In the genomic region with DNA sequence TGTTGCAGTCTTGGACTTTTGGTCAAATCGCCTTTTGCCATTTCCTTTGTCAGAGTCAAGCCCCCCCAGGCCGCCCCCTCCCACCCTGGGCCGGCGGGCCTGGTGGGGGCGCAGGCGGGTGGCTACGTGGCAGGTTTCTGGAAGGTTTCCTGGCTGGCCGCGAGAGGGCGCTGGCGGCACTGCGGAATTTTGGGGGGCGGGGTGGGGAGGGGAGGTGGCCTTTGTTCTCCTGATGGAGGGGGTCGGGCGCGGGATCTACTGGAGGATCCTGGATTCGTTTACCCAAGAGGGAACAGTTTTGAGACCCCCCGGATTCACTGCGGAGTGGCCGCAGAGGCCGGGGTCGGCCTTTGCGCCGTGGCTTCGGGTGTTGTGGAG, we compare ENCODE assay signal across 11 cellular contexts. TPM values are rescaled to one million over a fixed set of nuclear protein-coding genes. Genes with fewer than 3 reads are reported as not detected.
DNase-seq lines count a peak whose midpoint lies in the region; ATAC-seq and TF ChIP-seq lines count a peak whose summit lies in the region.
"Had no signal": no experiment of that assay in that cellular context is flagged by ENCODE, and none has a peak within 500 bp of the region (broad histone marks: within the 10 kb centered on the region; RNA-seq: fewer than 3 reads in every experiment).

No MANE protein-coding gene starts in this region.

- no peak for ATAC-seq in Right ventricle myocardium inferior
- ATAC-seq in left cardiac atrium: no peak
- no peak for ATAC-seq in esophagus mucosa

- no peaks in the 10 kb centered on the region for H3K36me3 Mint-ChIP-seq in MCF 10A (ENCODE audit: insufficient read depth, unreplicated experiment)

- H3K4me1 ChIP-seq in urinary bladder (ENCODE audit: insufficient read depth): no peaks in the 10 kb centered on the region

- H3K4me1 Mint-ChIP-seq in MCF 10A (ENCODE audit: insufficient read depth, unreplicated experiment): no peaks in the 10 kb centered on the region

- H3K4me3 Mint-ChIP-seq in MCF 10A (ENCODE audit: unreplicated experiment): no peak overlapping the region
- H3K4me3 Mint-ChIP-seq: B cell had no signal

- POLR2A ChIA-PET in MCF 10A (lab: Yijun Ruan, JAX): no interaction called here

- no peaks in the 10 kb centered on the region for H3K36me3 ChIP-seq in kidney epithelial cell (ENCODE audit: control insufficient read depth, insufficient read depth, low read length)
- H3K36me3 ChIP-seq in urinary bladder (ENCODE audit: insufficient read depth): no peaks in the 10 kb centered on the region

- H3K27ac Mint-ChIP-seq in MCF 10A (ENCODE audit: low read depth, unreplicated experiment): no peak overlapping the region
- H3K27ac Mint-ChIP-seq: B cell had no signal

- peak overlapping the region; percentile 50 for H3K4me3 ChIP-seq in kidney epithelial cell (ENCODE audit: low read depth, low read length)
- peak overlapping the region; percentile 8 for H3K4me3 ChIP-seq in urinary bladder (ENCODE audit: low read depth, low read length)

- TF ChIP-seq CTCF in MCF 10A (IDR thresholded peaks at IDR 0.05; ENCODE audit: unreplicated experiment) (peak; percentile 17), kidney epithelial cell (IDR thresholded peaks at IDR 0.05; ENCODE audit: insufficient read depth, low read length, poor library complexity, severe bottlenecking) (peak; percentile 73)

- H3K27ac ChIP-seq in urinary bladder (ENCODE audit: low read depth): no peak overlapping the region

- H3K27me3 ChIP-seq in kidney epithelial cell (ENCODE audit: control insufficient read depth, insufficient read depth, low read length): peaks cover 32% of the 10 kb centered on the region

- CTCF ChIA-PET in MCF 10A (lab: Yijun Ruan, JAX): no interaction called here

- DNase-seq in Right ventricle myocardium inferior (ENCODE audit: missing footprints) (peak; percentile 53), left cardiac atrium (no peak), MCF 10A (ENCODE audit: unreplicated experiment) (no peak), kidney epithelial cell (ENCODE audit: low read depth) (no peak), SHP77 treated with DMSO at 0.1 percent for 48 hours (lab: John Stamatoyannopoulos, UW) (no peak), NCI-H1930 (lab: John Stamatoyannopoulos, UW) (no peak)
- DNase-seq: NCI-H2227 treated with DMSO at 0.1 percent for 48 hours; stimulated activated CD4-positive, alpha-beta T cell treated with anti-CD3 and anti-CD28 coated beads, Interleukin-4, amount 100 ng/mL, for 24 hours had no signal

- intact Hi-C loops in Right ventricle myocardium inferior (cut with DNase I): loop anchor here (10.0 kb wide), 1 partner anchor 162 kb away; no protein-coding TSS in a partner anchor
- intact Hi-C loops in left cardiac atrium (cut with DNase I): no loop called here
- intact Hi-C loops in MCF 10A (cut with micrococcal nuclease): no loop called here

- peaks cover 39% of the 10 kb centered on the region for H3K27me3 Mint-ChIP-seq in MCF 10A (ENCODE audit: insufficient read depth, unreplicated experiment)

- H3K9me3 Mint-ChIP-seq in MCF 10A (ENCODE audit: unreplicated experiment): peaks cover 6% of the 10 kb centered on the region

- WGBS in urinary bladder: 52% methylated on average over 25 of the region's 25 CpGs

- BruUV-seq in MCF 10A (replicated peaks; lab: Mats Ljungman, UMichigan): no TSS peak

RNA-seq across cellular contexts. Expression of gene MEG3, which starts 1.2 kb away (rescaled TPM):
- total RNA-seq in Right ventricle myocardium inferior (34.8 TPM), left cardiac atrium (10 to 100 TPM; 24.7 to 26.3 TPM), MCF 10A (2022) (not detected in 2 replicates), kidney epithelial cell (46.1 and 62.5 TPM in 2 replicates), urinary bladder (530 TPM), esophagus mucosa (7.4 TPM)
- 53.0 TPM for polyA plus RNA-seq in urinary bladder
- total RNA-seq: B cell had no signal
